ENCODE assay signal across 8 cellular contexts in the genomic region with DNA sequence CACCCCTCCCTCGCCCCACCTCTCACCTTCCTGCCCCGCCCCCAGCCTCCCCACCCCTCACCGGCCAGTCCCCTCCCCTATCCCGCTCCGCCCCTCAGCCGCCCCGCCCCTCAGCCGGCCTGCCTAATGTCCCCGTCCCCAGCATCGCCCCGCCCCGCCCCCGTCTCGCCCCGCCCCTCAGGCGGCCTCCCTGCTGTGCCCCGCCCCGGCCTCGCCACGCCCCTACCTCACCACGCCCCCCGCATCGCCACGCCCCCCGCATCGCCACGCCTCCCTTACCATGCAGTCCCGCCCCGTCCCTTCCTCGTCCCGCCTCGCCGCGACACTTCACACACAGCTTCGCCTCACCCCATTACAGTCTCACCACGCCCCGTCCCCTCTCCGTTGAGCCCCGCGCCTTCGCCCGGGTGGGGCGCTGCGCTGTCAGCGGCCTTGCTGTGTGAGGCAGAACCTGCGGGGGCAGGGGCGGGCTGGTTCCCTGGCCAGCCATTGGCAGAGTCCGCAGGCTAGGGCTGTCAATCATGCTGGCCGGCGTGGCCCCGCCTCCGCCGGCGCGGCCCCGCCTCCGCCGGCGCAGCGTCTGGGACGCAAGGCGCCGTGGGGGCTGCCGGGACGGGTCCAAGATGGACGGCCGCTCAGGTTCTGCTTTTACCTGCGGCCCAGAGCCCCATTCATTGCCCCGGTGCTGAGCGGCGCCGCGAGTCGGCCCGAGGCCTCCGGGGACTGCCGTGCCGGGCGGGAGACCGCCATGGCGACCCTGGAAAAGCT. TPM values are rescaled to one million over a fixed set of nuclear protein-coding genes. Genes with fewer than 3 reads are reported as not detected.
DNase-seq lines count a peak whose midpoint lies in the region; ATAC-seq and TF ChIP-seq lines count a peak whose summit lies in the region.

A gene (plus strand): TSS at position 604 of the 768 bp plus-strand sequence. CDS start 145 bp downstream, at position 749.
A gene (minus strand): TSS at position 461 of the 768 bp plus-strand sequence.

- H3K4me2 ChIP-seq in OCI-LY3 (ENCODE audit: low read length), result peak within 1 kb of the TSS; percentile 97

- H4K20me1 ChIP-seq in OCI-LY3 (ENCODE audit: insufficient read depth, low read length), result peaks cover 7% of the 10 kb centered on the region

- peak within 1 kb of the TSS; percentile 94 for H3K9ac ChIP-seq in OCI-LY3 (ENCODE audit: low read length)

- H2AFZ ChIP-seq in OCI-LY3 (ENCODE audit: low read depth, low read length), result no peak within 1 kb of the TSS; the same call in 1 of the 2 replicates

- H3K79me2 ChIP-seq in OCI-LY3 (ENCODE audit: low read length), result peaks cover 40% of the 10 kb centered on the region

- intact Hi-C loops in mucosa of descending colon (cut with DNase I, micrococcal nuclease), result no loop called here

- H3K36me3 ChIP-seq in OCI-LY3 (replicated peaks; ENCODE audit: low read depth, low read length) (peaks cover 9% of the 10 kb centered on the region), mucosa of descending colon (ENCODE audit: low read depth) (no peaks in the 10 kb centered on the region)

- H3K4me3 ChIP-seq in OCI-LY3 (ENCODE audit: low read length) (peak within 1 kb of the TSS; percentile 84), mucosa of descending colon (peak within 1 kb of the TSS; percentile 67)

- H3K9me3 ChIP-seq in OCI-LY3 (ENCODE audit: insufficient read depth, low read length) (no peaks in the 10 kb centered on the region), mucosa of descending colon (no peaks in the 10 kb centered on the region)

- H3K4me1 ChIP-seq in OCI-LY3 (ENCODE audit: low read length) (peaks cover 33% of the 10 kb centered on the region), mucosa of descending colon (ENCODE audit: low read depth) (peaks cover 17% of the 10 kb centered on the region)

- H3K27ac ChIP-seq in OCI-LY3 (ENCODE audit: low read length) (peak within 1 kb of the TSS; percentile 89), epithelial cell of prostate (peak within 1 kb of the TSS; percentile 75)

- no peaks in the 10 kb centered on the region; the same call in 1 of the 2 replicates for H3K27me3 ChIP-seq in OCI-LY3 (ENCODE audit: low read depth, low read length)

- TF ChIP-seq CTCF in OCI-LY3 (IDR thresholded peaks at IDR 0.05; ENCODE audit: low read depth, low read length) (no peak), mucosa of descending colon (IDR thresholded peaks at IDR 0.05) (no peak)

- DNase-seq in DMS 273 treated with DMSO at 0.1 percent for 48 hours (lab: John Stamatoyannopoulos, UW) (peak; percentile 77), HuH-7 (ENCODE audit: low spot score) (peak; percentile 91), activated T-cell treated with anti-CD3 and anti-CD28 coated beads for 24 hours (ENCODE audit: low read depth) (peak; percentile 92), epithelial cell of prostate (ENCODE audit: low read depth, low spot score) (peak; percentile 76), mucosa of descending colon (peak; percentile 98 to 99 (median 99))
- peak; percentile 97 to 98 for DNase-seq in stimulated activated CD8-positive, alpha-beta memory T cell treated with anti-CD3 and anti-CD28 coated beads, Interleukin-2, amount 100 ng/mL, for 48 hours (ENCODE audit: low read depth in 2 of 2)

- ATAC-seq in GM21528 (IDR thresholded peaks at IDR 0.05; ENCODE audit: low FRiP score, unreplicated experiment), result peak; percentile 77
- peak; percentile 91 for ATAC-seq in mucosa of descending colon

RNA-seq across cellular contexts. Expression of the first gene that starts in this region (rescaled TPM):
- 10 to 100 TPM; 51.3 to 71.8 (median 67.5) TPM for total RNA-seq in mucosa of descending colon

RNA-seq across cellular contexts. Expression of the second gene that starts in this region (rescaled TPM):
- not detected for total RNA-seq in mucosa of descending colon

Comparison
In these comparisons a context has a peak if more than half of its experiments do, and no peak if none do; other contexts are left out.
1. Peak in every context shown above with its lines: DNase-seq, ATAC-seq, H3K4me3 ChIP-seq and H3K27ac ChIP-seq.